ENCODE assay signal across 8 cellular contexts in genomic region chr4:8274772-8275241, GRCh38. TPM values are rescaled to one million over a fixed set of nuclear protein-coding genes. Genes with fewer than 3 reads are reported as not detected.
A peak's percentile ranks its signal among the peaks of the same experiment; 100 is the strongest.
DNase-seq lines count a peak whose midpoint lies in the region; ATAC-seq and TF ChIP-seq lines count a peak whose summit lies in the region.

No MANE protein-coding gene starts in this region.

- H3K4me3 ChIP-seq in WERI-Rb-1 (ENCODE audit: low read depth, low read length) (no peak overlapping the region), heart left ventricle (no peak overlapping the region)

- H3K9me3 ChIP-seq in WERI-Rb-1 (ENCODE audit: severe bottlenecking) (no peaks in the 10 kb centered on the region), heart left ventricle (no peaks in the 10 kb centered on the region)

- peaks cover 0 to 94% (median 80%) of the 10 kb centered on the region in 12 donors for H3K4me1 ChIP-seq in heart left ventricle

- intact Hi-C loops in heart left ventricle (cut with DNase I), result loop anchor here in 5 of 10 donors (1.0 to 5.0 kb wide), 5 partner anchors 32 to 130 kb away; no protein-coding TSS in a partner anchor

- no peak for TF ChIP-seq POLR2A in heart left ventricle (IDR thresholded peaks at IDR 0.05)

- no peaks in the 10 kb centered on the region for H3K36me3 ChIP-seq in WERI-Rb-1
- no peaks in the 10 kb centered on the region for H3K36me3 ChIP-seq in heart left ventricle

- 31 to 39% (median 36%) methylated on average over 9 to 12 of the region's 12 CpGs for whole genome bisulfite sequencing in heart left ventricle, 4 donors

- ATAC-seq in heart left ventricle, result peak; percentile 70 to 80 (median 74)
- ATAC-seq in GM21381 (IDR thresholded peaks at IDR 0.05; ENCODE audit: unreplicated experiment), result no peak
- ATAC-seq in HG02981 (IDR thresholded peaks at IDR 0.05; ENCODE audit: unreplicated experiment), result no peak
- ATAC-seq in GM19395 (IDR thresholded peaks at IDR 0.05; ENCODE audit: unreplicated experiment), result no peak
- ATAC-seq in GM18907 (IDR thresholded peaks at IDR 0.05; ENCODE audit: unreplicated experiment), result no peak

- H3K27me3 ChIP-seq in WERI-Rb-1 (ENCODE audit: insufficient read depth, low read depth, severe bottlenecking), result no peaks in the 10 kb centered on the region
- no peaks in the 10 kb centered on the region for H3K27me3 ChIP-seq in heart left ventricle

- H3K27ac ChIP-seq in WERI-Rb-1, result peak overlapping the region; percentile 8; the same call in 1 of the 2 replicates
- H3K27ac ChIP-seq in heart left ventricle, result peak overlapping the region in 11 of 12 donors; percentile 37 to 83 (median 69)

- TF ChIP-seq CTCF in WERI-Rb-1 (IDR thresholded peaks at IDR 0.05; ENCODE audit: low read depth, low read length) (peak; percentile 59), heart left ventricle (IDR thresholded peaks at IDR 0.05) (peak in 10 of 12 donors; percentile 16 to 65 (median 39))

- peak; percentile 77 for DNase-seq in ELR (ENCODE audit: low read depth)
- DNase-seq in WERI-Rb-1, result peak; percentile 96
- DNase-seq in heart left ventricle, result peak; percentile 86 to 94 (median 93)
- peak; percentile 89 for DNase-seq in retina

RNA-seq across cellular contexts. Expression of gene HTRA3, which starts 5.3 kb away (rescaled TPM):
- 10 to 100 TPM; 26.8 to 84.6 (median 55.0) TPM for total RNA-seq in heart left ventricle
- 10 to 100 TPM; 28.9 to 50.1 TPM for polyA plus RNA-seq in heart left ventricle

Comparison
In these comparisons a context has a peak if more than half of its experiments do, and no peak if none do; other contexts are left out.
1. ATAC-seq: peak in heart left ventricle (4 of 4); none in GM21381 (single experiment), HG02981 (single experiment), GM19395 (single experiment) and GM18907 (single experiment).
2. Peak in every context shown above with its lines, with median percentiles within 50 percentile points of each other: DNase-seq.